In the genomic region with DNA sequence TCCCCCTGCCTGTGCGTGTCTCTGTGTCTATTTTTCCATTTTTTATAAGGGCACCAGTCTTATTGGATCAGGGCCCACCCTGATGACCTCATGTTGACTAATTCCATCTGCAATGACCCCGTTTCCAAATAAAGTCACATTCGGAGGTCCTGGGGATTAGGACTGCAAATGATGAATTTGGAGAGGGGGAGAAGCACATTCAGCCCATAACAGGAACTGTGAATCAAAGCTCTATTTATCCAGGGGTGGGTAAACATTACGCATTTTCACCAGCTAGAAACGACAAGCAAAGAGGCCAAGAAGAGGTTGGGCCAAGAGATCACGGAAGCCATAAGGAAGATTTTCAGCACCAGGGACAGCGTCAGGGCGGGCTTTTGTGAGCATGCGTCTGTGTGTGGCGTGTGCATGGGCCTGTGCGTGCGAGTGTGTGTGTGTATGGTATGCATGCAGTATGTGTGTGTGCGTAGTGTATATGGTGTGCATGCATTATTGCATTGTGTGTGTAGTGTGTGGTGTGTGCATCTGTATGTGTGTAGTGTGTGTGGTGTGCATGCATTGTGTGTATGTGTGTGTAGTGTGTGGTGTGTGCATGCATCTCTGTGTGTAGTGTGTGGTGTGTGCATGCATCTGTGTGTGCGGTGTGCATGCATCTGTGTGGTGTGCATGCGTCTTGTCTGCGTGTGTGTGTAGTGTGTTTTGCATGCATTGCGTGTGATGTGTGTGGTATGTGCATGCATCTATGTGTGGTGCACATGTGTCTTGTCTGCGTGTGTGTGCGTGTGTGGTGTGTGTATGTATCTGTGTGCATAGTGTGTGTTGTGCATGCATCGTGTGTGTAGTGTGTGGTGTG, we compare ENCODE assay signal across 2 cellular contexts.
TF ChIP-seq lines count a peak whose summit lies in the region.

No MANE protein-coding gene starts in this region.

TF ChIP-seq in HEK293, 187 proteins besides CTCF, POLR2A, EP300 and RAD21 (continued from another document and continues in another):
- 0 out of 2 replicates have a peak, but pooled peaks have one; percentile 26 for TF ChIP-seq ZNF148 (tag by site-specific recombination; IDR thresholded peaks at IDR 0.05; ENCODE audit: borderline replicate concordance)
- TF ChIP-seq ZNF658 (tag by site-specific recombination; IDR thresholded peaks at IDR 0.05): 0 out of 2 replicates have a peak, but pooled peaks have one; percentile 17
- no peak for TF ChIP-seq OSR2 (tag by site-specific recombination; IDR thresholded peaks at IDR 0.05)
- no peak for TF ChIP-seq ZFHX2 (tag by site-specific recombination; conservative IDR thresholded peaks at IDR 0.05)
- TF ChIP-seq ZNF626 (tag by site-specific recombination; IDR thresholded peaks at IDR 0.05): no peak
- TF ChIP-seq ZSCAN5A (tag by site-specific recombination; IDR thresholded peaks at IDR 0.05): 0 out of 2 replicates have a peak, but pooled peaks have one; percentile 53
- no peak for TF ChIP-seq HOXD13 (CRISPR knock-in tag; IDR thresholded peaks at IDR 0.05; ENCODE audit: borderline replicate concordance)
- peak; percentile 32 for TF ChIP-seq ZBTB26 (tag by site-specific recombination; optimal IDR thresholded peaks at IDR 0.05)
- TF ChIP-seq, protein P1, sequence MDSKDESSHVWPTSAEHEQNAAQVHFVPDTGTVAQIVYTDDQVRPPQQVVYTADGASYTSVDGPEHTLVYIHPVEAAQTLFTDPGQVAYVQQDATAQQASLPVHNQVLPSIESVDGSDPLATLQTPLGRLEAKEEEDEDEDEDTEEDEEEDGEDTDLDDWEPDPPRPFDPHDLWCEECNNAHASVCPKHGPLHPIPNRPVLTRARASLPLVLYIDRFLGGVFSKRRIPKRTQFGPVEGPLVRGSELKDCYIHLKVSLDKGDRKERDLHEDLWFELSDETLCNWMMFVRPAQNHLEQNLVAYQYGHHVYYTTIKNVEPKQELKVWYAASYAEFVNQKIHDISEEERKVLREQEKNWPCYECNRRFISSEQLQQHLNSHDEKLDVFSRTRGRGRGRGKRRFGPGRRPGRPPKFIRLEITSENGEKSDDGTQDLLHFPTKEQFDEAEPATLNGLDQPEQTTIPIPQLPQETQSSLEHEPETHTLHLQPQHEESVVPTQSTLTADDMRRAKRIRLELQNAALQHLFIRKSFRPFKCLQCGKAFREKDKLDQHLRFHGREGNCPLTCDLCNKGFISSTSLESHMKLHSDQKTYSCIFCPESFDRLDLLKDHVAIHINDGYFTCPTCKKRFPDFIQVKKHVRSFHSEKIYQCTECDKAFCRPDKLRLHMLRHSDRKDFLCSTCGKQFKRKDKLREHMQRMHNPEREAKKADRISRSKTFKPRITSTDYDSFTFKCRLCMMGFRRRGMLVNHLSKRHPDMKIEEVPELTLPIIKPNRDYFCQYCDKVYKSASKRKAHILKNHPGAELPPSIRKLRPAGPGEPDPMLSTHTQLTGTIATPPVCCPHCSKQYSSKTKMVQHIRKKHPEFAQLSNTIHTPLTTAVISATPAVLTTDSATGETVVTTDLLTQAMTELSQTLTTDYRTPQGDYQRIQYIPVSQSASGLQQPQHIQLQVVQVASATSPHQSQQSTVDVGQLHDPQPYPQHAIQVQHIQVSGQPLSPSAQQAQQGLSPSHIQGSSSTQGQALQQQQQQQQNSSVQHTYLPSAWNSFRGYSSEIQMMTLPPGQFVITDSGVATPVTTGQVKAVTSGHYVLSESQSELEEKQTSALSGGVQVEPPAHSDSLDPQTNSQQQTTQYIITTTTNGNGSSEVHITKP (tag by site-specific recombination; IDR thresholded peaks at IDR 0.05): no peak
- 0 out of 2 replicates have a peak, but pooled peaks have one; percentile 20 for TF ChIP-seq KLF1 (tag by site-specific recombination; IDR thresholded peaks at IDR 0.05)
- TF ChIP-seq ZNF560 (tag by site-specific recombination; IDR thresholded peaks at IDR 0.05; ENCODE audit: borderline replicate concordance): no peak
- TF ChIP-seq ZBTB20 (tag by site-specific recombination; IDR thresholded peaks at IDR 0.05): 0 out of 2 replicates have a peak, but pooled peaks have one; percentile 26
- TF ChIP-seq ZNF214 (tag by site-specific recombination; IDR thresholded peaks at IDR 0.05; ENCODE audit: borderline replicate concordance): no peak
- TF ChIP-seq IKZF3 (tag by site-specific recombination; IDR thresholded peaks at IDR 0.05): no peak
- TF ChIP-seq ZNF146 (tag by site-specific recombination; IDR thresholded peaks at IDR 0.05): peak; percentile 24; the same call in 1 of the 2 replicates
- TF ChIP-seq MZF1 (tag by site-specific recombination; IDR thresholded peaks at IDR 0.05; ENCODE audit: borderline replicate concordance): no peak
- no peak for TF ChIP-seq ZNF155 (tag by site-specific recombination; IDR thresholded peaks at IDR 0.05)
- TF ChIP-seq ZNF248 (tag by site-specific recombination; IDR thresholded peaks at IDR 0.05): 0 out of 2 replicates have a peak, but pooled peaks have one; percentile 1
- TF ChIP-seq KLF7 (tag by site-specific recombination; IDR thresholded peaks at IDR 0.05; ENCODE audit: borderline replicate concordance): no peak

TF ChIP-seq in K562, 482 proteins besides CTCF, POLR2A, EP300 and RAD21 (continued from another document and continues in another):
- peak; percentile 62; the same call in 1 of the 2 replicates for TF ChIP-seq FOXK1 (CRISPR knock-in tag; IDR thresholded peaks at IDR 0.05; ENCODE audit: borderline replicate concordance)
- TF ChIP-seq CHAMP1 (IDR thresholded peaks at IDR 0.05): peak; percentile 77; the same call in 1 of the 2 replicates
- TF ChIP-seq NBN (IDR thresholded peaks at IDR 0.05; ENCODE audit: low read depth): 0 out of 2 replicates have a peak, but pooled peaks have one; percentile 27
- TF ChIP-seq TAF7 (tag; IDR thresholded peaks at IDR 0.05): no peak
- 0 out of 2 replicates have a peak, but pooled peaks have one; percentile 31 for TF ChIP-seq SMARCA5 (IDR thresholded peaks at IDR 0.05)
- TF ChIP-seq, protein P2, sequence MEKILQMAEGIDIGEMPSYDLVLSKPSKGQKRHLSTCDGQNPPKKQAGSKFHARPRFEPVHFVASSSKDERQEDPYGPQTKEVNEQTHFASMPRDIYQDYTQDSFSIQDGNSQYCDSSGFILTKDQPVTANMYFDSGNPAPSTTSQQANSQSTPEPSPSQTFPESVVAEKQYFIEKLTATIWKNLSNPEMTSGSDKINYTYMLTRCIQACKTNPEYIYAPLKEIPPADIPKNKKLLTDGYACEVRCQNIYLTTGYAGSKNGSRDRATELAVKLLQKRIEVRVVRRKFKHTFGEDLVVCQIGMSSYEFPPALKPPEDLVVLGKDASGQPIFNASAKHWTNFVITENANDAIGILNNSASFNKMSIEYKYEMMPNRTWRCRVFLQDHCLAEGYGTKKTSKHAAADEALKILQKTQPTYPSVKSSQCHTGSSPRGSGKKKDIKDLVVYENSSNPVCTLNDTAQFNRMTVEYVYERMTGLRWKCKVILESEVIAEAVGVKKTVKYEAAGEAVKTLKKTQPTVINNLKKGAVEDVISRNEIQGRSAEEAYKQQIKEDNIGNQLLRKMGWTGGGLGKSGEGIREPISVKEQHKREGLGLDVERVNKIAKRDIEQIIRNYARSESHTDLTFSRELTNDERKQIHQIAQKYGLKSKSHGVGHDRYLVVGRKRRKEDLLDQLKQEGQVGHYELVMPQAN (IDR thresholded peaks at IDR 0.05; ENCODE audit: borderline replicate concordance): peak; percentile 83
- TF ChIP-seq RBM15 (IDR thresholded peaks at IDR 0.05; ENCODE audit: insufficient read depth, low read length): no peak
- TF ChIP-seq, protein P3, sequence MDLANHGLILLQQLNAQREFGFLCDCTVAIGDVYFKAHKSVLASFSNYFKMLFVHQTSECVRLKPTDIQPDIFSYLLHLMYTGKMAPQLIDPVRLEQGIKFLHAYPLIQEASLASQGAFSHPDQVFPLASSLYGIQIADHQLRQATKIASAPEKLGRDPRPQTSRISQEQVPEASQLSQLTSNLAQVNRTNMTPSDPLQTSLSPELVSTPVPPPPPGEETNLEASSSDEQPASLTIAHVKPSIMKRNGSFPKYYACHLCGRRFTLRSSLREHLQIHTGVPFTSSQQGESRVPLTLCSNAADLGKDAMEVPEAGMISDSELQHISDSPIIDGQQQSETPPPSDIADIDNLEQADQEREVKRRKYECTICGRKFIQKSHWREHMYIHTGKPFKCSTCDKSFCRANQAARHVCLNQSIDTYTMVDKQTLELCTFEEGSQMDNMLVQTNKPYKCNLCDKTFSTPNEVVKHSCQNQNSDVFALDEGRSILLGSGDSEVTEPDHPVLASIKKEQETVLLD (IDR thresholded peaks at IDR 0.05): peak; percentile 71
- 0 out of 4 replicates have a peak, but pooled peaks of 1 of the 2 experiments have one; percentile 36 for TF ChIP-seq FOXA3 (CRISPR knock-in tag; conservative IDR thresholded peaks at IDR 0.05 in 1 of 2, IDR thresholded peaks at IDR 0.05 in 1 of 2)
- TF ChIP-seq PTTG1 (tag; IDR thresholded peaks at IDR 0.05; ENCODE audit: low read depth): no peak
- TF ChIP-seq SIN3A (IDR thresholded peaks at IDR 0.05; ENCODE audit: borderline replicate concordance in 2 of 2, control insufficient read depth in 1 of 2, low read depth in 2 of 2, low read length in 2 of 2): peak; percentile 23 to 58; a peak in 2 of 4 replicates
- peak; percentile 69; the same call in 1 of the 2 replicates for TF ChIP-seq E2F4 (CRISPR knock-in tag; IDR thresholded peaks at IDR 0.05; ENCODE audit: low read depth)
- peak; percentile 43; the same call in 1 of the 2 replicates for TF ChIP-seq ZBTB40 (IDR thresholded peaks at IDR 0.05)
- peak; percentile 54; the same call in 1 of the 2 replicates for TF ChIP-seq ZBTB40 (CRISPR knock-in tag; IDR thresholded peaks at IDR 0.05)
- TF ChIP-seq ZNF232 (CRISPR knock-in tag; IDR thresholded peaks at IDR 0.05): 0 out of 2 replicates have a peak, but pooled peaks have one; percentile 29
- TF ChIP-seq FOXK2 (conservative IDR thresholded peaks at IDR 0.05 in 1 of 2, IDR thresholded peaks at IDR 0.05 in 1 of 2; ENCODE audit: low read depth in 2 of 2): peak in 1 of 2 experiments; percentile 35; a peak in 1 of 4 replicates
